Comparison of ENCODE assay signal across 8 cellular contexts in genomic region chr17:28951428-28951990, GRCh38. TPM values are rescaled to one million over a fixed set of nuclear protein-coding genes. Genes with fewer than 3 reads are reported as not detected.
DNase-seq lines count a peak whose midpoint lies in the region; ATAC-seq, FAIRE-seq and TF ChIP-seq lines count a peak whose summit lies in the region.

TSS of gene PHF12 (minus strand) at chr17:28951518. CDS start at chr17:28950960, 558 bp downstream.

- H3K79me2 ChIP-seq in astrocyte (ENCODE audit: insufficient read depth, low read length), result peaks cover 45% of the 10 kb centered on the region

- peak; percentile 62 for FAIRE-seq in astrocyte (lab: Jason Lieb, UNC)

- peaks cover 3% of the 10 kb centered on the region for H3K36me3 ChIP-seq in astrocyte (ENCODE audit: insufficient read depth, low read length)
- no peaks in the 10 kb centered on the region for H3K36me3 ChIP-seq in rectal smooth muscle tissue (ENCODE audit: control insufficient read depth, insufficient read depth, low read length)
- H3K36me3 ChIP-seq in aorta (ENCODE audit: control insufficient read depth in 1 of 2, insufficient read depth in 2 of 2, low read length in 1 of 2), result no peaks in the 10 kb centered on the region

- 0% methylated on average over 51 of the region's 51 CpGs for WGBS in aorta, 2 donors

- H3K9ac ChIP-seq in astrocyte (ENCODE audit: low read length) (peak within 1 kb of the TSS; percentile 89), rectal smooth muscle tissue (ENCODE audit: low read length) (peak within 1 kb of the TSS; percentile 82)

- H4K20me1 ChIP-seq in astrocyte (ENCODE audit: insufficient read depth, low read length), result peaks cover 32% of the 10 kb centered on the region

- peak within 1 kb of the TSS; percentile 77 for H3K27ac Mint-ChIP-seq in astrocyte (ENCODE audit: unreplicated experiment)

- TF ChIP-seq CTCF in astrocyte (IDR thresholded peaks at IDR 0.05; ENCODE audit: insufficient read depth, low read depth, low read length), result no peak

- H3K4me3 ChIP-seq in astrocyte (ENCODE audit: insufficient read depth, low read depth, low read length) (peak within 1 kb of the TSS; percentile 91), rectal smooth muscle tissue (ENCODE audit: low read length) (peak within 1 kb of the TSS; percentile 95), aorta (ENCODE audit: low read length in 2 of 2) (peak within 1 kb of the TSS; percentile 81 to 92)

- peak; percentile 63 for TF ChIP-seq POLR2A in GM18505 (IDR thresholded peaks at IDR 0.05; ENCODE audit: borderline replicate concordance, extremely low read depth, insufficient read depth, insufficient read length)

- intact Hi-C loops in aorta (cut with DNase I), result loop anchor here (5.0 to 10.0 kb wide), 3 partner anchors 54 to 617 kb away; partner anchors contain the start of genes IFT20 (in 2 of the 2), TNFAIP1 (in 2 of the 2) and FLOT2 (in 1 of the 2)

- peak; percentile 53 for ATAC-seq in GM18505 (IDR thresholded peaks at IDR 0.05; ENCODE audit: unreplicated experiment)
- peak; percentile 49 for ATAC-seq in HG02973 (IDR thresholded peaks at IDR 0.05; ENCODE audit: unreplicated experiment)
- ATAC-seq in aorta (ENCODE audit: low FRiP score), result peak; percentile 93

- H3K4me3 Mint-ChIP-seq in astrocyte (ENCODE audit: unreplicated experiment), result peak within 1 kb of the TSS; percentile 95

- no peaks in the 10 kb centered on the region for H3K27me3 Mint-ChIP-seq in astrocyte (ENCODE audit: low read depth, unreplicated experiment)

- H3K27ac ChIP-seq in astrocyte (ENCODE audit: low read depth, low read length) (peak within 1 kb of the TSS; percentile 97), rectal smooth muscle tissue (ENCODE audit: low read depth, low read length) (peak within 1 kb of the TSS; percentile 99), aorta (ENCODE audit: low read depth in 1 of 2, low read length in 2 of 2) (peak within 1 kb of the TSS; percentile 92 to 98)

- H3K27me3 ChIP-seq in astrocyte (ENCODE audit: insufficient read depth, low read length) (no peaks in the 10 kb centered on the region), rectal smooth muscle tissue (ENCODE audit: control insufficient read depth, insufficient read depth, low read length) (no peaks in the 10 kb centered on the region), aorta (ENCODE audit: control insufficient read depth in 1 of 2, insufficient read depth in 2 of 2, low read length in 1 of 2) (no peaks in the 10 kb centered on the region)

- H3K4me1 ChIP-seq in astrocyte (ENCODE audit: insufficient read depth, low read length), result peaks cover 31% of the 10 kb centered on the region
- H3K4me1 ChIP-seq in rectal smooth muscle tissue (ENCODE audit: control insufficient read depth, insufficient read depth, low read length), result peaks cover 19% of the 10 kb centered on the region
- no peaks in the 10 kb centered on the region for H3K4me1 ChIP-seq in aorta (ENCODE audit: control insufficient read depth in 1 of 2, insufficient read depth in 2 of 2, low read length in 2 of 2)

- peak within 1 kb of the TSS; percentile 96 for H3K4me2 ChIP-seq in astrocyte (ENCODE audit: low read length)

- peaks cover 6% of the 10 kb centered on the region for H3K36me3 Mint-ChIP-seq in astrocyte (ENCODE audit: low read depth, unreplicated experiment)

- peaks cover 8% of the 10 kb centered on the region for H3K4me1 Mint-ChIP-seq in astrocyte (ENCODE audit: low read depth, unreplicated experiment)

- H2AFZ ChIP-seq in astrocyte (ENCODE audit: low read depth, low read length), result peak within 1 kb of the TSS; percentile 91

- no peaks in the 10 kb centered on the region for H3K9me3 Mint-ChIP-seq in astrocyte (ENCODE audit: unreplicated experiment)

- H3K9me3 ChIP-seq in astrocyte (ENCODE audit: insufficient read depth, low read depth, low read length) (no peaks in the 10 kb centered on the region), aorta (ENCODE audit: control insufficient read depth, low read length) (no peaks in the 10 kb centered on the region)

- DNase-seq in NCI-H2029 (lab: John Stamatoyannopoulos, UW) (peak; percentile 99), T-helper 22 cell (ENCODE audit: low read depth) (peak; percentile 100), astrocyte (ENCODE audit: low read depth) (peak; percentile 99), hepatic stellate cell (ENCODE audit: low spot score) (peak; percentile 99), aorta (peak; percentile 100)

RNA-seq across cellular contexts. Expression of gene PHF12, which starts in this region (rescaled TPM):
- total RNA-seq in astrocyte (41.6 and 46.7 TPM in 2 replicates), aorta (10 to 100 TPM; 30.5 to 47.0 TPM)
- polyA plus RNA-seq in aorta, result 10 to 100 TPM; 10.1 to 29.4 TPM

Comparison
In these comparisons a context has a peak if more than half of its experiments do, and no peak if none do; other contexts are left out.
1. Peak in every context shown above with its lines: DNase-seq, ATAC-seq, H3K4me3 ChIP-seq and H3K27ac ChIP-seq.